ENCODE assay signal across 16 cellular contexts in the genomic region with DNA sequence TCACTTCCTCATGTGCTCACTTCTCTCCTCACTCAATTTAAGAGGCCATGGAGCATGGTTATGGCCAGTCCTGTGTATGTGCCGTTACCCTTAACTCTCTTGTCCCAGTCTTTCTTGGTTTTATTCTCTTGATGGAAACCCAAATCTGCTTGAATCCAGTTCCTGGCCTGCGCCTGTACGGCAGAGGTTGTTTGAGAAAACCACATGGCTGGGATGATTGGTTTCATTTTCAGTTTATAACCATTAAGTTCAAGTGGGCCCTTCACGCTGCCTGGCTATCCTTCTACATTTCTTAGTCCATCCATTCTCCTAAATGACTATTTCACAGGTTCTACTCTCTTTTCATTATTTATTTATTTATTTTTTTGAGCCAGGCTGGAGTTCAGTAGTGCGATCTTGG. TPM values are rescaled to one million over a fixed set of nuclear protein-coding genes. Genes with fewer than 3 reads are reported as not detected.
A peak's percentile ranks its signal among the peaks of the same experiment; 100 is the strongest.
DNase-seq lines count a peak whose midpoint lies in the region; ATAC-seq, FAIRE-seq and TF ChIP-seq lines count a peak whose summit lies in the region.
"Had no signal": no experiment of that assay in that cellular context is flagged by ENCODE, and none has a peak within 500 bp of the region (broad histone marks: within the 10 kb centered on the region; RNA-seq: fewer than 3 reads in every experiment).

No MANE protein-coding gene starts in this region.

- TF ChIP-seq CTCF in astrocyte (IDR thresholded peaks at IDR 0.05; ENCODE audit: insufficient read depth, low read depth, low read length) (no peak), neural crest cell (conservative IDR thresholded peaks at IDR 0.05) (no peak)

- H3K4me3 Mint-ChIP-seq in activated CD4-positive, alpha-beta T cell treated with anti-CD3 and anti-CD28 coated beads, Interleukin-2, amount 10 ng/mL, durations not matched to agents 7 days and 5 days: peak overlapping the region; percentile 30
- H3K4me3 Mint-ChIP-seq in astrocyte (ENCODE audit: unreplicated experiment): peak overlapping the region; percentile 36
- peak overlapping the region; percentile 90 for H3K4me3 Mint-ChIP-seq in neural crest cell

- no peak overlapping the region for H3K4me3 ChIP-seq in astrocyte (ENCODE audit: insufficient read depth, low read depth, low read length)
- H3K4me3 ChIP-seq: Peyer's patch, tibial artery had no signal

- H3K4me1 ChIP-seq in astrocyte (ENCODE audit: insufficient read depth, low read length): peaks cover 6% of the 10 kb centered on the region

- H3K27me3 Mint-ChIP-seq in activated CD4-positive, alpha-beta T cell treated with anti-CD3 and anti-CD28 coated beads, Interleukin-2, amount 10 ng/mL, durations not matched to agents 7 days and 5 days: peaks cover 12% of the 10 kb centered on the region
- H3K27me3 Mint-ChIP-seq in astrocyte (ENCODE audit: low read depth, unreplicated experiment) (peaks cover 8% of the 10 kb centered on the region), neural crest cell (ENCODE audit: low read depth) (peaks cover 29% of the 10 kb centered on the region)

- H3K27ac Mint-ChIP-seq in activated CD4-positive, alpha-beta T cell treated with anti-CD3 and anti-CD28 coated beads, Interleukin-2, amount 10 ng/mL, durations not matched to agents 7 days and 5 days: peak overlapping the region; percentile 67
- H3K27ac Mint-ChIP-seq in astrocyte (ENCODE audit: unreplicated experiment) (no peak overlapping the region), neural crest cell (ENCODE audit: unreplicated experiment) (no peak overlapping the region)

- H3K27ac ChIP-seq in astrocyte (ENCODE audit: low read depth, low read length) (no peak overlapping the region), substantia nigra (ENCODE audit: low read depth, low read length, poor library complexity, severe bottlenecking) (no peak overlapping the region)
- H3K27ac ChIP-seq: Peyer's patch, tibial artery had no signal

- H3K9me3 Mint-ChIP-seq in activated CD4-positive, alpha-beta T cell treated with anti-CD3 and anti-CD28 coated beads, Interleukin-2, amount 10 ng/mL, durations not matched to agents 7 days and 5 days: peaks cover 42% of the 10 kb centered on the region
- peaks cover 12% of the 10 kb centered on the region for H3K9me3 Mint-ChIP-seq in astrocyte (ENCODE audit: unreplicated experiment)
- peaks cover 12% of the 10 kb centered on the region for H3K9me3 Mint-ChIP-seq in neural crest cell

- peaks cover 40% of the 10 kb centered on the region for H3K4me1 Mint-ChIP-seq in activated CD4-positive, alpha-beta T cell treated with anti-CD3 and anti-CD28 coated beads, Interleukin-2, amount 10 ng/mL, durations not matched to agents 7 days and 5 days
- peaks cover 6% of the 10 kb centered on the region for H3K4me1 Mint-ChIP-seq in astrocyte (ENCODE audit: low read depth, unreplicated experiment)
- peaks cover 32% of the 10 kb centered on the region for H3K4me1 Mint-ChIP-seq in neural crest cell

- no peaks in the 10 kb centered on the region for H3K9me3 ChIP-seq in astrocyte (ENCODE audit: insufficient read depth, low read depth, low read length)
- H3K9me3 ChIP-seq: Peyer's patch, tibial artery had no signal

- ATAC-seq in GM19395 (IDR thresholded peaks at IDR 0.05; ENCODE audit: unreplicated experiment): no peak

- H2AFZ ChIP-seq in astrocyte (ENCODE audit: low read depth, low read length): no peak overlapping the region

- peaks cover 2% of the 10 kb centered on the region for H3K27me3 ChIP-seq in astrocyte (ENCODE audit: insufficient read depth, low read length)
- H3K27me3 ChIP-seq: Peyer's patch, tibial artery had no signal

- no peak for FAIRE-seq in astrocyte (lab: Jason Lieb, UNC)
- FAIRE-seq: G401.6 had no signal

- CTCF ChIA-PET in activated CD4-positive, alpha-beta T cell treated with anti-CD3 and anti-CD28 coated beads, Interleukin-2, amount 10 ng/mL, durations not matched to agents 7 days and 5 days (lab: Charles Lee): interaction anchor here (0.6 kb wide), 1 partner anchor 57 kb away, joined by 3 read pairs; no protein-coding TSS in a partner anchor

- POLR2A ChIA-PET in activated CD4-positive, alpha-beta T cell treated with anti-CD3 and anti-CD28 coated beads, Interleukin-2, amount 10 ng/mL, durations not matched to agents 7 days and 5 days (lab: Charles Lee): no interaction called here

- no peak for DNase-seq in activated CD4-positive, alpha-beta T cell treated with anti-CD3 and anti-CD28 coated beads, Interleukin-2, amount 10 ng/mL, durations not matched to agents 7 days and 5 days
- no peak for DNase-seq in activated CD4-positive, alpha-beta T cell treated with anti-CD3 and anti-CD28 coated beads for 4 hours
- DNase-seq in MV-4-11 (lab: John Stamatoyannopoulos, UW) (peak; percentile 40), astrocyte (ENCODE audit: low read depth) (no peak), neural crest cell (ENCODE audit: low read depth, low spot score) (no peak), substantia nigra (lab: John Stamatoyannopoulos, UW) (no peak), NCI-H2081 (lab: John Stamatoyannopoulos, UW) (no peak)
- DNase-seq: amygdala; HCEC 1CT; NCI-H2029 treated with DMSO at 0.1 percent for 48 hours; NCI-H69; Peyer's patch; stimulated activated CD4-positive, alpha-beta T cell treated with anti-CD3 and anti-CD28 coated beads, Interleukin-2, amount 100 ng/mL, for 24 hours; tibial artery had no signal

- H3K36me3 ChIP-seq in astrocyte (ENCODE audit: insufficient read depth, low read length): no peaks in the 10 kb centered on the region
- H3K36me3 ChIP-seq: Peyer's patch, tibial artery had no signal

- H3K79me2 ChIP-seq in astrocyte (ENCODE audit: insufficient read depth, low read length): no peaks in the 10 kb centered on the region

- H3K4me2 ChIP-seq in astrocyte (ENCODE audit: low read length): no peak overlapping the region

- peaks cover 22% of the 10 kb centered on the region for H3K36me3 Mint-ChIP-seq in activated CD4-positive, alpha-beta T cell treated with anti-CD3 and anti-CD28 coated beads, Interleukin-2, amount 10 ng/mL, durations not matched to agents 7 days and 5 days (ENCODE audit: low read depth)
- H3K36me3 Mint-ChIP-seq in astrocyte (ENCODE audit: low read depth, unreplicated experiment): no peaks in the 10 kb centered on the region
- H3K36me3 Mint-ChIP-seq in neural crest cell (ENCODE audit: low read depth): peaks cover 18% of the 10 kb centered on the region

- H4K20me1 ChIP-seq in astrocyte (ENCODE audit: insufficient read depth, low read length): no peaks in the 10 kb centered on the region

- no peak overlapping the region for H3K9ac ChIP-seq in astrocyte (ENCODE audit: low read length)

RNA-seq across cellular contexts. Expression of a gene that starts 1.6 kb away (rescaled TPM):
- under 1 TPM; 0.45 to 0.73 TPM for total RNA-seq in activated CD4-positive, alpha-beta T cell treated with anti-CD3 and anti-CD28 coated beads, Interleukin-2, amount 10 ng/mL, durations not matched to agents 7 days and 5 days
- 5.3 and 5.7 TPM in 2 replicates for total RNA-seq in astrocyte
- total RNA-seq in neural crest cell: 11.2 and 12.1 TPM in 2 replicates

RNA-seq across cellular contexts. Expression of a gene that starts 30.2 kb away (rescaled TPM):
- 1 to 10 TPM; 3.4 to 4.2 TPM for total RNA-seq in activated CD4-positive, alpha-beta T cell treated with anti-CD3 and anti-CD28 coated beads, Interleukin-2, amount 10 ng/mL, durations not matched to agents 7 days and 5 days
- 4.1 and 4.3 TPM in 2 replicates for total RNA-seq in astrocyte
- total RNA-seq in neural crest cell: 8.2 and 8.4 TPM in 2 replicates

Comparison
In these comparisons a context has a peak if more than half of its experiments do, and no peak if none do; other contexts are left out.
1. H3K4me3 Mint-ChIP-seq: peak in every context shown above with its lines; median percentile 90 in neural crest cell; 36 in astrocyte; 30 in activated CD4-positive, alpha-beta T cell treated with anti-CD3 and anti-CD28 coated beads, Interleukin-2, amount 10 ng/mL, durations not matched to agents 7 days and 5 days.